In the genomic region with DNA sequence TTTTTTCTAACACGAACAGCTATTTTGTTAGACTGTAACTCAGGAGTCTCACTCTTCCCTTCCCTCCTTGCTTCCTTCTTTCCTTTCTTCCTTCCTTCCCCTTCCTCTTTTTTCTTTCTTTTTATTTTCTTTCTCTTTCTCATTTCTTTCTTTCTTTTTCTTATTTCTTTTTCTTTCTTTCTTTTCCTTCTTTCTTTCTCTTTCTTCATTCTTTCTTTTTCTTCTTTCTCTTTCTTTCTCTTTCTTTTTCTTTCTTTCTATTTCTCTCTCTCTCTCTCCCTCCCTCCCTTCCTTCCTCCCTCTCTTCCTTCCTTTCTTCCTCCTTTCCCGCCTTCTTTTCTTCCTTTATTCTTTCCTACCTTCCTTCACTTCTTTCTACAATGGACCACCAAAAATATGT, we compare ENCODE assay signal across 18 cellular contexts.
DNase-seq lines count a peak whose midpoint lies in the region; ATAC-seq and TF ChIP-seq lines count a peak whose summit lies in the region.
"Had no signal": no experiment of that assay in that cellular context is flagged by ENCODE, and none has a peak within 500 bp of the region (broad histone marks: within the 10 kb centered on the region; RNA-seq: fewer than 3 reads in every experiment).

No MANE protein-coding gene starts in this region.

- H3K27me3 Mint-ChIP-seq in activated CD4-positive, alpha-beta T cell treated with anti-CD3 and anti-CD28 coated beads, Interleukin-2, amount 10 ng/mL, durations not matched to agents 7 days and 5 days = no peaks in the 10 kb centered on the region
- H3K27me3 Mint-ChIP-seq in activated CD4-positive, alpha-beta T cell treated with anti-CD3 and anti-CD28 coated beads for 36 hours = no peaks in the 10 kb centered on the region
- H3K27me3 Mint-ChIP-seq in CD4-positive, alpha-beta T cell = no peaks in the 10 kb centered on the region
- H3K27me3 Mint-ChIP-seq in WTC11 (ENCODE audit: low read depth) = no peaks in the 10 kb centered on the region
- H3K27me3 Mint-ChIP-seq in Calu3 (ENCODE audit: unreplicated experiment) = no peaks in the 10 kb centered on the region
- H3K27me3 Mint-ChIP-seq: CD4-positive, alpha-beta memory T cell; CD8-positive, alpha-beta memory T cell had no signal

- no peak overlapping the region for H3K4me3 Mint-ChIP-seq in activated CD4-positive, alpha-beta T cell treated with anti-CD3 and anti-CD28 coated beads, Interleukin-2, amount 10 ng/mL, durations not matched to agents 7 days and 5 days
- no peak overlapping the region for H3K4me3 Mint-ChIP-seq in activated CD4-positive, alpha-beta T cell treated with anti-CD3 and anti-CD28 coated beads for 36 hours
- H3K4me3 Mint-ChIP-seq in CD4-positive, alpha-beta T cell = no peak overlapping the region
- H3K4me3 Mint-ChIP-seq in WTC11 (no peak overlapping the region), Calu3 (ENCODE audit: low read depth, unreplicated experiment) (no peak overlapping the region)
- H3K4me3 Mint-ChIP-seq: CD4-positive, alpha-beta memory T cell; CD8-positive, alpha-beta memory T cell had no signal

- CTCF ChIA-PET in activated CD4-positive, alpha-beta T cell treated with anti-CD3 and anti-CD28 coated beads, Interleukin-2, amount 10 ng/mL, durations not matched to agents 7 days and 5 days (lab: Charles Lee) = no interaction called here
- CTCF ChIA-PET in activated CD4-positive, alpha-beta T cell treated with anti-CD3 and anti-CD28 coated beads for 36 hours (lab: Charles Lee) = no interaction called here
- CTCF ChIA-PET in CD4-positive, alpha-beta T cell (lab: Charles Lee) = no interaction called here
- CTCF ChIA-PET in WTC11 (lab: Charles Lee) (no interaction called here), Calu3 (lab: Charles Lee) (no interaction called here)

- no peak for ATAC-seq in activated CD4-positive, alpha-beta T cell treated with anti-CD3 and anti-CD28 coated beads for 36 hours
- ATAC-seq in CD4-positive, alpha-beta T cell (ENCODE audit: poor library complexity) = no peak
- no peak for ATAC-seq in WTC11
- no peak for ATAC-seq in right cardiac atrium
- ATAC-seq: A549 had no signal

- POLR2A ChIA-PET in activated CD4-positive, alpha-beta T cell treated with anti-CD3 and anti-CD28 coated beads, Interleukin-2, amount 10 ng/mL, durations not matched to agents 7 days and 5 days (lab: Charles Lee) = no interaction called here
- POLR2A ChIA-PET in activated CD4-positive, alpha-beta T cell treated with anti-CD3 and anti-CD28 coated beads for 36 hours (lab: Charles Lee) = no interaction called here
- POLR2A ChIA-PET in CD4-positive, alpha-beta T cell (lab: Charles Lee) = no interaction called here
- POLR2A ChIA-PET in WTC11 (lab: Charles Lee) = no interaction called here

- H3K4me1 ChIP-seq in right cardiac atrium (ENCODE audit: control insufficient read depth, insufficient read depth, low read length) = no peaks in the 10 kb centered on the region
- H3K4me1 ChIP-seq: A549, BE2C, BLaER1 had no signal

- no peaks in the 10 kb centered on the region for H3K27me3 ChIP-seq in CD4-positive, alpha-beta T cell (ENCODE audit: control insufficient read depth, insufficient read depth, low read length)
- H3K27me3 ChIP-seq in right cardiac atrium (ENCODE audit: control insufficient read depth, insufficient read depth) = no peaks in the 10 kb centered on the region
- H3K27me3 ChIP-seq: BE2C, BLaER1 had no signal

- intact Hi-C loops in activated CD4-positive, alpha-beta T cell treated with anti-CD3 and anti-CD28 coated beads for 36 hours (cut with DNase I, micrococcal nuclease) = no loop called here
- intact Hi-C loops in CD4-positive, alpha-beta T cell (cut with DNase I, micrococcal nuclease) = no loop called here
- intact Hi-C loops in Calu3 (cut with micrococcal nuclease; ENCODE audit: unreplicated experiment) = no loop called here
- intact Hi-C loops in right cardiac atrium (cut with DNase I) = no loop called here

- no TSS peak for BruUV-seq in Calu3 (replicated peaks; lab: Mats Ljungman, UMichigan)

- no peak overlapping the region for H3K27ac ChIP-seq in CD4-positive, alpha-beta T cell (ENCODE audit: low read depth, low read length)
- H3K27ac ChIP-seq in right cardiac atrium (ENCODE audit: low read length) = no peak overlapping the region
- H3K27ac ChIP-seq: 22Rv1, A549, BLaER1 had no signal

- peak; percentile 35 for TF ChIP-seq CTCF in CD4-positive, alpha-beta T cell (IDR thresholded peaks at IDR 0.05)
- TF ChIP-seq CTCF in WTC11 (IDR thresholded peaks at IDR 0.05) = no peak
- no peak for TF ChIP-seq CTCF in Calu3 (IDR thresholded peaks at IDR 0.05; ENCODE audit: unreplicated experiment)

- H3K27ac Mint-ChIP-seq in activated CD4-positive, alpha-beta T cell treated with anti-CD3 and anti-CD28 coated beads, Interleukin-2, amount 10 ng/mL, durations not matched to agents 7 days and 5 days = peak overlapping the region; percentile 36
- H3K27ac Mint-ChIP-seq in activated CD4-positive, alpha-beta T cell treated with anti-CD3 and anti-CD28 coated beads for 36 hours = no peak overlapping the region
- no peak overlapping the region for H3K27ac Mint-ChIP-seq in CD4-positive, alpha-beta T cell
- no peak overlapping the region for H3K27ac Mint-ChIP-seq in WTC11
- H3K27ac Mint-ChIP-seq in Calu3 (ENCODE audit: unreplicated experiment) = no peak overlapping the region

- H3K4me1 Mint-ChIP-seq in activated CD4-positive, alpha-beta T cell treated with anti-CD3 and anti-CD28 coated beads, Interleukin-2, amount 10 ng/mL, durations not matched to agents 7 days and 5 days = no peaks in the 10 kb centered on the region
- no peaks in the 10 kb centered on the region for H3K4me1 Mint-ChIP-seq in activated CD4-positive, alpha-beta T cell treated with anti-CD3 and anti-CD28 coated beads for 36 hours
- no peaks in the 10 kb centered on the region for H3K4me1 Mint-ChIP-seq in CD4-positive, alpha-beta T cell (ENCODE audit: low read depth)
- H3K4me1 Mint-ChIP-seq in WTC11 (no peaks in the 10 kb centered on the region), Calu3 (ENCODE audit: low read depth, unreplicated experiment) (no peaks in the 10 kb centered on the region)
- H3K4me1 Mint-ChIP-seq: CD4-positive, alpha-beta memory T cell; CD8-positive, alpha-beta memory T cell had no signal

- no peak overlapping the region for H3K4me3 ChIP-seq in right cardiac atrium (ENCODE audit: low read length)
- H3K4me3 ChIP-seq: A549, BLaER1 had no signal

- DNase-seq in activated CD4-positive, alpha-beta T cell treated with anti-CD3 and anti-CD28 coated beads, Interleukin-2, amount 10 ng/mL, durations not matched to agents 7 days and 5 days = no peak
- no peak for DNase-seq in activated CD4-positive, alpha-beta T cell treated with anti-CD3 and anti-CD28 coated beads for 36 hours
- DNase-seq in CD4-positive, alpha-beta T cell = no peak
- DNase-seq in WTC11 (ENCODE audit: low spot score) = no peak
- DNase-seq in Calu3 = no peak
- DNase-seq in hippocampal formation (lab: John Stamatoyannopoulos, UW) = no peak
- DNase-seq in right cardiac atrium = no peak
- DNase-seq: AML-193; BE2C; C1 segment of cervical spinal cord; CD4-positive, alpha-beta memory T cell; CD8-positive, alpha-beta memory T cell; COR-L47; DMS79 treated with DMSO at 0.1 percent for 48 hours; GF-D8 had no signal

- 88% methylated on average over 2 of the region's 2 CpGs for WGBS in right cardiac atrium

- H3K36me3 Mint-ChIP-seq in activated CD4-positive, alpha-beta T cell treated with anti-CD3 and anti-CD28 coated beads, Interleukin-2, amount 10 ng/mL, durations not matched to agents 7 days and 5 days (ENCODE audit: low read depth) = no peaks in the 10 kb centered on the region
- H3K36me3 Mint-ChIP-seq in activated CD4-positive, alpha-beta T cell treated with anti-CD3 and anti-CD28 coated beads for 36 hours (ENCODE audit: low read depth) = no peaks in the 10 kb centered on the region
- H3K36me3 Mint-ChIP-seq in CD4-positive, alpha-beta T cell (ENCODE audit: low read depth) = no peaks in the 10 kb centered on the region
- H3K36me3 Mint-ChIP-seq in WTC11 (no peaks in the 10 kb centered on the region), Calu3 (ENCODE audit: insufficient read depth, unreplicated experiment) (no peaks in the 10 kb centered on the region)
- H3K36me3 Mint-ChIP-seq: CD4-positive, alpha-beta memory T cell; CD8-positive, alpha-beta memory T cell had no signal

- no peaks in the 10 kb centered on the region for H3K9me3 ChIP-seq in CD4-positive, alpha-beta T cell (ENCODE audit: control insufficient read depth, low read length)
- no peaks in the 10 kb centered on the region for H3K9me3 ChIP-seq in right cardiac atrium (ENCODE audit: control insufficient read depth, low read length)
- H3K9me3 ChIP-seq: A549, BE2C, BLaER1 had no signal

- peaks cover 3% of the 10 kb centered on the region for H3K9me3 Mint-ChIP-seq in activated CD4-positive, alpha-beta T cell treated with anti-CD3 and anti-CD28 coated beads, Interleukin-2, amount 10 ng/mL, durations not matched to agents 7 days and 5 days
- H3K9me3 Mint-ChIP-seq in activated CD4-positive, alpha-beta T cell treated with anti-CD3 and anti-CD28 coated beads for 36 hours (ENCODE audit: low read depth) = peaks cover 4% of the 10 kb centered on the region
- no peaks in the 10 kb centered on the region for H3K9me3 Mint-ChIP-seq in CD4-positive, alpha-beta T cell
- H3K9me3 Mint-ChIP-seq in WTC11 = no peaks in the 10 kb centered on the region
- H3K9me3 Mint-ChIP-seq in Calu3 (ENCODE audit: low read depth, unreplicated experiment) = peaks cover 6% of the 10 kb centered on the region

TF ChIP-seq in WTC11, 78 proteins besides CTCF, POLR2A, EP300 and RAD21 (continues in another document):
- peak; percentile 91; the same call in 1 of the 2 replicates for TF ChIP-seq ZNF512 (CRISPR knock-in tag; IDR thresholded peaks at IDR 0.05; ENCODE audit: borderline replicate concordance)
